In genomic region chr18:63119647-63120046, GRCh38 we compare ENCODE assay signal across 8 cellular contexts.
A peak's percentile ranks its signal among the peaks of the same experiment; 100 is the strongest.
DNase-seq lines count a peak whose midpoint lies in the region; ATAC-seq and TF ChIP-seq lines count a peak whose summit lies in the region.

No MANE protein-coding gene starts in this region.

- no peak overlapping the region for H3K27ac ChIP-seq in WERI-Rb-1

- H3K36me3 Mint-ChIP-seq in activated CD8-positive, alpha-beta memory T cell treated with anti-CD3 and anti-CD28 coated beads, Interleukin-2, amount 10 ng/mL, durations not matched to agents 7 days and 5 days, result peaks cover 9% of the 10 kb centered on the region
- H3K36me3 Mint-ChIP-seq in stimulated activated effector memory CD8-positive, alpha-beta T cell treated with anti-CD3 and anti-CD28 coated beads, Interleukin-12 subunit alpha, Interleukin-12 subunit beta, amount 100 ng/mL, for 72 hours, result peaks cover 61% of the 10 kb centered on the region

- no peak overlapping the region for H3K4me3 Mint-ChIP-seq in activated CD8-positive, alpha-beta memory T cell treated with anti-CD3 and anti-CD28 coated beads, Interleukin-2, amount 10 ng/mL, durations not matched to agents 7 days and 5 days
- no peak overlapping the region for H3K4me3 Mint-ChIP-seq in stimulated activated effector memory CD8-positive, alpha-beta T cell treated with anti-CD3 and anti-CD28 coated beads, Interleukin-12 subunit alpha, Interleukin-12 subunit beta, amount 100 ng/mL, for 72 hours

- ATAC-seq in activated CD8-positive, alpha-beta memory T cell treated with anti-CD3 and anti-CD28 coated beads, Interleukin-2, amount 10 ng/mL, durations not matched to agents 7 days and 5 days, result peak; percentile 45
- peak; percentile 61 for ATAC-seq in stimulated activated effector memory CD8-positive, alpha-beta T cell treated with anti-CD3 and anti-CD28 coated beads, Interleukin-12 subunit alpha, Interleukin-12 subunit beta, amount 100 ng/mL, for 72 hours
- ATAC-seq in GM21825 (IDR thresholded peaks at IDR 0.05; ENCODE audit: unreplicated experiment), result no peak

- H3K27ac Mint-ChIP-seq in activated CD8-positive, alpha-beta memory T cell treated with anti-CD3 and anti-CD28 coated beads, Interleukin-2, amount 10 ng/mL, durations not matched to agents 7 days and 5 days, result no peak overlapping the region
- peak overlapping the region; percentile 9 for H3K27ac Mint-ChIP-seq in stimulated activated effector memory CD8-positive, alpha-beta T cell treated with anti-CD3 and anti-CD28 coated beads, Interleukin-12 subunit alpha, Interleukin-12 subunit beta, amount 100 ng/mL, for 72 hours

- H3K9me3 Mint-ChIP-seq in activated CD8-positive, alpha-beta memory T cell treated with anti-CD3 and anti-CD28 coated beads, Interleukin-2, amount 10 ng/mL, durations not matched to agents 7 days and 5 days (ENCODE audit: low read depth), result no peaks in the 10 kb centered on the region
- H3K9me3 Mint-ChIP-seq in stimulated activated effector memory CD8-positive, alpha-beta T cell treated with anti-CD3 and anti-CD28 coated beads, Interleukin-12 subunit alpha, Interleukin-12 subunit beta, amount 100 ng/mL, for 72 hours, result no peaks in the 10 kb centered on the region

- no peak for DNase-seq in activated CD8-positive, alpha-beta memory T cell treated with anti-CD3 and anti-CD28 coated beads, Interleukin-2, amount 10 ng/mL, durations not matched to agents 7 days and 5 days
- no peak for DNase-seq in activated CD8-positive, alpha-beta memory T cell treated with anti-CD3 and anti-CD28 coated beads, Interleukin-2, amount 50 U/mL, for 4 hours
- DNase-seq in MG63 (peak; percentile 13), WERI-Rb-1 (peak; percentile 49), head of caudate nucleus (peak in 41 of 42 donors; percentile 39 to 85 (median 64)), mesenteric fat pad (ENCODE audit: low spot score) (no peak)
- DNase-seq in stimulated activated effector memory CD8-positive, alpha-beta T cell treated with anti-CD3 and anti-CD28 coated beads, Interleukin-12 subunit alpha, Interleukin-12 subunit beta, amount 100 ng/mL, for 72 hours (ENCODE audit: low spot score in 2 of 2), result no peak

- intact Hi-C loops in head of caudate nucleus (cut with DNase I), result loop anchor here (5.0 kb wide), 1 partner anchor 203 kb away; no protein-coding TSS in a partner anchor

- CTCF ChIA-PET in activated CD8-positive, alpha-beta memory T cell treated with anti-CD3 and anti-CD28 coated beads, Interleukin-2, amount 10 ng/mL, durations not matched to agents 7 days and 5 days (lab: Charles Lee), result interaction anchor here (0.8 to 2.9 kb wide), 9 partner anchors 20 to 221 kb away, joined by 3 to 22 read pairs (median 4); partner anchors contain the start of gene BCL2

- H3K36me3 ChIP-seq in MG63 (no peaks in the 10 kb centered on the region), WERI-Rb-1 (no peaks in the 10 kb centered on the region)

- H3K27me3 Mint-ChIP-seq in activated CD8-positive, alpha-beta memory T cell treated with anti-CD3 and anti-CD28 coated beads, Interleukin-2, amount 10 ng/mL, durations not matched to agents 7 days and 5 days, result peaks cover 39% of the 10 kb centered on the region

- no peaks in the 10 kb centered on the region for H3K9me3 ChIP-seq in MG63
- no peaks in the 10 kb centered on the region for H3K9me3 ChIP-seq in WERI-Rb-1 (ENCODE audit: severe bottlenecking)

- H3K27me3 ChIP-seq in MG63 (peaks cover 4% of the 10 kb centered on the region; the same call in 1 of the 2 replicates), WERI-Rb-1 (ENCODE audit: insufficient read depth, low read depth, severe bottlenecking) (no peaks in the 10 kb centered on the region)

- TF ChIP-seq CTCF in WERI-Rb-1 (IDR thresholded peaks at IDR 0.05; ENCODE audit: low read depth, low read length), result peak; percentile 74

- H3K4me1 Mint-ChIP-seq in activated CD8-positive, alpha-beta memory T cell treated with anti-CD3 and anti-CD28 coated beads, Interleukin-2, amount 10 ng/mL, durations not matched to agents 7 days and 5 days, result no peaks in the 10 kb centered on the region
- H3K4me1 Mint-ChIP-seq in stimulated activated effector memory CD8-positive, alpha-beta T cell treated with anti-CD3 and anti-CD28 coated beads, Interleukin-12 subunit alpha, Interleukin-12 subunit beta, amount 100 ng/mL, for 72 hours, result peaks cover 14% of the 10 kb centered on the region

- H3K4me3 ChIP-seq in MG63 (no peak overlapping the region), WERI-Rb-1 (ENCODE audit: low read depth, low read length) (no peak overlapping the region)

Comparison
In these comparisons a context has a peak if more than half of its experiments do, and no peak if none do; other contexts are left out.
1. DNase-seq: peak in MG63 (single experiment), WERI-Rb-1 (single experiment) and head of caudate nucleus (41 of 42); none in activated CD8-positive, alpha-beta memory T cell treated with anti-CD3 and anti-CD28 coated beads, Interleukin-2, amount 10 ng/mL, durations not matched to agents 7 days and 5 days (single experiment), activated CD8-positive, alpha-beta memory T cell treated with anti-CD3 and anti-CD28 coated beads, Interleukin-2, amount 50 U/mL, for 4 hours (single experiment), stimulated activated effector memory CD8-positive, alpha-beta T cell treated with anti-CD3 and anti-CD28 coated beads, Interleukin-12 subunit alpha, Interleukin-12 subunit beta, amount 100 ng/mL, for 72 hours (0 of 2) and mesenteric fat pad (single experiment).